In the genomic region with DNA sequence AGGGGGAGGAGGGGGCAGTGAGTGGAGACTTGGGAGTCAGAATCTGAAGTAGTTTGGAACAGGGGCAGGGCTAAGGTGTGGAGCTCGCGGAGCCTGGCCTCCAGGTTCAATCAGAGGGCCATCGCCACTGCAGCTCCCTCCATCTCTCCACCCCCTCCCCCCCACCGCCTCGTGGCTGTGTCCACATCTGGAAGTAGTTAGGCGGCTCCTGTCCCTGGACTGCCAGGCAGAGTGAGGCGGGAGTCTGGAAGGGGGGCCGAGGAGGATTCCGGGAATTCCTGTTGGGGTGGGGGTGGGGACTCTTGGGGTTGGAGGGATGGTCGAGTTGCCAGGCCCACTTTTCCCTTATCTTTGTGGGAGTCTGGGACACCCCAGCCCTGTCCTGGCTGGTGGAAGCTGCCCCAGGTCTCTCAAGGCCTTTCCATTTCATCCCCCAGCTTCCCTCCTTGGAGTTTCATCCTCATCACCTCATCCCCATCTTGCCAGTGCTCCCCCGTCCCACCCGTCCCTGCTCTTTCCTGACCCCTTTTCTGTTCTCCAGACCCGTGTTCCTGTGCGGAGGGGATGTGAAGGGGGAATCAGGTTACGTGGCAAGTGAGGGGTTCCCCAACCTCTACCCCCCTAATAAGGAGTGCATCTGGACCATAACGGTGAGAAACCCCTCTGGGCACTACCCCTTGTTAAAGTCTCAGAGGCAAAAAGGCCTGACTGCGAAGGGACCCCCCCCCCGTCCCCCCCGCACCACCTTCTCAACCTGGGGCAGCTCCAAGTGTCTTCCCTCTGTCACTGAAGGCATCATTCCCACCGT, we compare ENCODE assay signal across 8 cellular contexts. TPM values are rescaled to one million over a fixed set of nuclear protein-coding genes. Genes with fewer than 3 reads are reported as not detected.
DNase-seq lines count a peak whose midpoint lies in the region; ATAC-seq and TF ChIP-seq lines count a peak whose summit lies in the region.

No MANE protein-coding gene starts in this region.

- peaks cover 30% of the 10 kb centered on the region for H3K4me1 ChIP-seq in Karpas-422 (ENCODE audit: low read length)

- peak overlapping the region; percentile 20 for H3K9ac ChIP-seq in Karpas-422 (ENCODE audit: low read length)

- H3K9me2 ChIP-seq in Karpas-422 (replicated peaks; ENCODE audit: insufficient read depth, low read length), result no peaks in the 10 kb centered on the region

- H3K79me2 ChIP-seq in Karpas-422 (ENCODE audit: low read length), result no peaks in the 10 kb centered on the region

- H3K9me3 ChIP-seq in Karpas-422 (ENCODE audit: low read length), result no peaks in the 10 kb centered on the region

- no peak overlapping the region for H3K27ac ChIP-seq in Karpas-422 (ENCODE audit: low read length)
- peak overlapping the region; percentile 57 to 89 for H3K27ac ChIP-seq in coronary artery

- H3K4me2 ChIP-seq in Karpas-422 (ENCODE audit: low read depth, low read length, poor library complexity, severe bottlenecking), result peak overlapping the region; percentile 58

- H3K27me3 ChIP-seq in Karpas-422 (ENCODE audit: low read length), result no peaks in the 10 kb centered on the region

- TF ChIP-seq CTCF in AG09319 (IDR thresholded peaks at IDR 0.05; ENCODE audit: low read depth, low read length), result no peak
- no peak for TF ChIP-seq CTCF in coronary artery (IDR thresholded peaks at IDR 0.05)

- no peaks in the 10 kb centered on the region for H3K36me3 ChIP-seq in Karpas-422 (ENCODE audit: insufficient read depth, low read length)

- no peak for ATAC-seq in GM21423 (IDR thresholded peaks at IDR 0.05; ENCODE audit: unreplicated experiment)
- ATAC-seq in HG03442 (IDR thresholded peaks at IDR 0.05; ENCODE audit: unreplicated experiment), result no peak
- ATAC-seq in GM18867 (IDR thresholded peaks at IDR 0.05; ENCODE audit: unreplicated experiment), result no peak

- H3K4me3 ChIP-seq in Karpas-422 (ENCODE audit: low read length) (peak overlapping the region; percentile 62; the same call in 1 of the 2 replicates), coronary artery (peak overlapping the region; percentile 79)

- peak; percentile 77 for DNase-seq in AG09319 (ENCODE audit: extremely low read depth, low read depth)
- no peak for DNase-seq in Karpas-422
- peak; percentile 87 for DNase-seq in coronary artery (ENCODE audit: low spot score)
- DNase-seq in myocyte (ENCODE audit: low read depth), result peak; percentile 55
- DNase-seq in COLO668 (lab: John Stamatoyannopoulos, UW; ENCODE audit: unreplicated experiment), result no peak

- no peak overlapping the region for H2AFZ ChIP-seq in Karpas-422 (ENCODE audit: low read length)

- no peaks in the 10 kb centered on the region for H4K20me1 ChIP-seq in Karpas-422 (ENCODE audit: insufficient read depth, low read depth, low read length)

RNA-seq across cellular contexts. Expression of gene PCOLCE, which starts 0.9 kb away (rescaled TPM):
- 2.8 and 12.3 TPM in 2 replicates for total RNA-seq in Karpas-422 (2014; rRNA removed; shearing (Covaris generic); ENCODE audit: low replicate concordance)
- total RNA-seq in myocyte, result 14.1 and 16.6 TPM in 2 replicates
- polyA plus RNA-seq in myocyte (2012), result 3.0 TPM

RNA-seq across cellular contexts. Expression of gene MOSPD3, which starts 9.2 kb away (rescaled TPM):
- 8.2 and 9.7 TPM in 2 replicates for total RNA-seq in Karpas-422 (2014; rRNA removed; shearing (Covaris generic); ENCODE audit: low replicate concordance)
- 8.1 and 10.9 TPM in 2 replicates for total RNA-seq in myocyte
- polyA plus RNA-seq in myocyte (2012), result 31.8 TPM

RNA-seq across cellular contexts. Expression of gene FBXO24, which starts 17.0 kb away (rescaled TPM):
- 1.0 TPM in 1 of 2 replicates, not detected in the other for total RNA-seq in Karpas-422 (2014; rRNA removed; shearing (Covaris generic); ENCODE audit: low replicate concordance)
- 0.21 and 1.2 TPM in 2 replicates for total RNA-seq in myocyte
- 0.43 TPM for polyA plus RNA-seq in myocyte (2012)

RNA-seq across cellular contexts. Expression of gene LRCH4, which starts 17.2 kb away (rescaled TPM):
- 11.9 and 33.5 TPM in 2 replicates for total RNA-seq in Karpas-422 (2014; rRNA removed; shearing (Covaris generic); ENCODE audit: low replicate concordance)
- total RNA-seq in myocyte, result 63.1 and 99.7 TPM in 2 replicates
- polyA plus RNA-seq in myocyte (2012), result 35.9 TPM

RNA-seq across cellular contexts. Expression of gene SAP25, which starts 29.4 kb away (rescaled TPM):
- total RNA-seq in Karpas-422 (2014; rRNA removed; shearing (Covaris generic); ENCODE audit: low replicate concordance), result 2.5 and 4.9 TPM in 2 replicates
- total RNA-seq in myocyte, result 0.21 TPM in 1 of 2 replicates, not detected in the other
- polyA plus RNA-seq in myocyte (2012), result 1.2 TPM

Comparison
In these comparisons a context has a peak if more than half of its experiments do, and no peak if none do; other contexts are left out.
1. DNase-seq: peak in AG09319 (single experiment), coronary artery (single experiment) and myocyte (single experiment); none in Karpas-422 (single experiment) and COLO668 (single experiment).